In the genomic region with DNA sequence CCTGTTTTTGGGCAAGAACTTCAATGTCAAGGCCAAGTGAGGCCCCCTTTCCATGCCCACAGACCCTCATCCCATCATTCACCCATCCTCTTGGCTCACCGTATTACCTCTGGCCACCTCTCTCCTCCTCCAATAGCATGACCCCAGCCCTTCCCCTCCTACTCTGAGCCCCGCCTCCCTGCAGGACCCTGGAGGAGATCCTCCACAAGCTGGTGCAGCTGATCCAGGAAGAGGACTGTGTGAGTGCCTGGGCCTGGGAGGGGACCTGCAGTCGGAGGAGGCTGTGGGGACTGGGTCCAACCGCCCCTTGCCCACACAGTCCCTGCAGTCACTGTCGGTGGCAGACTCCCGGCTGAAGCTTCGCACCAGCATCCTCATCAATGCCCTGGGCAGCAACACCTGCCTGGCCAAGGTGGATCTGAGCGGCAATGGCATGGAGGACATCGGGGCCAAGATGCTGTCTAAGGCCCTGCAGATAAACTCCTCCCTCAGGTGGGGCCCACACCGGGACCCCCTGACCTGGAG, we compare ENCODE assay signal across 21 cellular contexts. TPM values are rescaled to one million over a fixed set of nuclear protein-coding genes. Genes with fewer than 3 reads are reported as not detected.
A peak's percentile ranks its signal among the peaks of the same experiment; 100 is the strongest.
DNase-seq lines count a peak whose midpoint lies in the region; ATAC-seq and TF ChIP-seq lines count a peak whose summit lies in the region.
"Had no signal": no experiment of that assay in that cellular context is flagged by ENCODE, and none has a peak within 500 bp of the region (broad histone marks: within the 10 kb centered on the region; RNA-seq: fewer than 3 reads in every experiment).

No MANE protein-coding gene starts in this region.

- peaks cover 5% of the 10 kb centered on the region for H3K4me1 Mint-ChIP-seq in activated T-helper 17 cell treated with anti-CD3 and anti-CD28 coated beads, Interleukin-2, amount 50 U/mL, for 72 hours

- no peak overlapping the region for H3K4me3 ChIP-seq in mucosa of descending colon
- H3K4me3 ChIP-seq: coronary artery, left ventricle myocardium inferior, neural progenitor cell, psoas muscle, SJCRH30, thyroid gland had no signal

- no peaks in the 10 kb centered on the region for H3K9me3 Mint-ChIP-seq in activated T-helper 17 cell treated with anti-CD3 and anti-CD28 coated beads, Interleukin-2, amount 50 U/mL, for 72 hours
- H3K9me3 Mint-ChIP-seq: CD4-positive, CD25-positive, alpha-beta regulatory T cell; neural progenitor cell had no signal

- H3K9me3 ChIP-seq in mucosa of descending colon, result no peaks in the 10 kb centered on the region
- H3K9me3 ChIP-seq: left ventricle myocardium inferior, psoas muscle, SJCRH30, thyroid gland had no signal

- H3K4me3 Mint-ChIP-seq in activated T-helper 17 cell treated with anti-CD3 and anti-CD28 coated beads, Interleukin-2, amount 50 U/mL, for 72 hours, result no peak overlapping the region
- H3K4me3 Mint-ChIP-seq: T-helper 17 cell had no signal

- no peaks in the 10 kb centered on the region for H3K27me3 Mint-ChIP-seq in activated T-helper 17 cell treated with anti-CD3 and anti-CD28 coated beads, Interleukin-2, amount 50 U/mL, for 72 hours

- no peak for TF ChIP-seq CTCF in mucosa of descending colon (IDR thresholded peaks at IDR 0.05)

- H3K36me3 Mint-ChIP-seq in activated T-helper 17 cell treated with anti-CD3 and anti-CD28 coated beads, Interleukin-2, amount 50 U/mL, for 72 hours (ENCODE audit: low read depth), result no peaks in the 10 kb centered on the region
- H3K36me3 Mint-ChIP-seq: CD4-positive, CD25-positive, alpha-beta regulatory T cell; neural progenitor cell had no signal

- in situ Hi-C loops in KBM-7 (cut with MboI; ENCODE audit: low pct_unique_long_range_greater_than_20kb, low sequenced_read_pairs), result no loop called here

- H3K27ac Mint-ChIP-seq in activated T-helper 17 cell treated with anti-CD3 and anti-CD28 coated beads, Interleukin-2, amount 50 U/mL, for 72 hours, result peak overlapping the region; percentile 59
- H3K27ac Mint-ChIP-seq: T-helper 17 cell had no signal

- no peak for ATAC-seq in activated T-helper 17 cell treated with anti-CD3 and anti-CD28 coated beads, Interleukin-2, amount 50 U/mL, for 72 hours (replicated peaks)
- ATAC-seq in mucosa of descending colon, result no peak
- ATAC-seq: stimulated activated naive CD8-positive, alpha-beta T cell treated with anti-CD3 and anti-CD28 coated beads, Interleukin-15, Interleukin-2, amounts not matched to agents 100 U/mL and 50 U/mL, for 24 hours had no signal

- peaks cover 9% of the 10 kb centered on the region for H3K4me1 ChIP-seq in mucosa of descending colon (ENCODE audit: low read depth)
- H3K4me1 ChIP-seq: left ventricle myocardium inferior, psoas muscle, thyroid gland had no signal

- intact Hi-C loops in mucosa of descending colon (cut with DNase I, micrococcal nuclease), result loop anchor here (1.0 to 10.0 kb wide), 2 partner anchors 31 to 46 kb away; no protein-coding TSS in a partner anchor

- DNase-seq in ELF-1 (ENCODE audit: low read depth, low spot score) (peak; percentile 24), mucosa of descending colon (peak in 2 of 3 donors; percentile 29 to 44), NCI-H2227 treated with DMSO at 0.1 percent for 48 hours (lab: John Stamatoyannopoulos, UW) (no peak), RKO (ENCODE audit: low spot score) (no peak), KBM-7 (no peak)
- DNase-seq: activated effector memory CD4-positive, alpha-beta T cell treated with anti-CD3 and anti-CD28 coated beads, Interleukin-2, amount 50 U/mL, for 16 hours; NCI-H187; stimulated activated CD4-positive, alpha-beta T cell treated with anti-CD3 and anti-CD28 coated beads, Interleukin-2, amount 100 ng/mL, for 24 hours; stimulated activated naive CD8-positive, alpha-beta T cell treated with anti-CD3 and anti-CD28 coated beads, Interleukin-15, Interleukin-2, amounts not matched to agents 100 U/mL and 50 U/mL, for 24 hours had no signal

- no peaks in the 10 kb centered on the region for H3K36me3 ChIP-seq in mucosa of descending colon (ENCODE audit: low read depth)
- H3K36me3 ChIP-seq: left ventricle myocardium inferior, neural progenitor cell, SJCRH30, thyroid gland had no signal

RNA-seq across cellular contexts. Expression of a gene that starts 7.2 kb away (rescaled TPM):
- total RNA-seq in activated T-helper 17 cell treated with anti-CD3 and anti-CD28 coated beads, Interleukin-2, amount 50 U/mL, for 72 hours, result 1 to 10 TPM; 2.1 to 4.2 TPM
- total RNA-seq in mucosa of descending colon, result 1 to 10 TPM; 1.4 to 2.7 (median 1.5) TPM
- total RNA-seq: bronchial epithelial cell had no signal

RNA-seq across cellular contexts. Expression of a gene that starts 12.3 kb away (rescaled TPM):
- total RNA-seq in activated T-helper 17 cell treated with anti-CD3 and anti-CD28 coated beads, Interleukin-2, amount 50 U/mL, for 72 hours, result not detected
- total RNA-seq in mucosa of descending colon, result 1 to 10 TPM in 1 of 3 donors, under 1 TPM in 1, not detected in 1; 0.14 to 2.2 TPM
- total RNA-seq: bronchial epithelial cell; CD4-positive, CD25-positive, alpha-beta regulatory T cell; HT-29; left ventricle myocardium inferior; psoas muscle; SJCRH30; skeletal muscle tissue; T-helper 17 cell had no signal

RNA-seq across cellular contexts. Expression of a gene that starts 35.1 kb away (rescaled TPM):
- total RNA-seq in activated T-helper 17 cell treated with anti-CD3 and anti-CD28 coated beads, Interleukin-2, amount 50 U/mL, for 72 hours, result 10 to 100 TPM; 31.4 to 57.6 TPM
- total RNA-seq in mucosa of descending colon, result 100 to 1,000 TPM in 2 of 3 donors, 10 to 100 TPM in 1; 64.7 to 150 (median 150) TPM

RNA-seq across cellular contexts. Expression of a gene that starts 55.6 kb away (rescaled TPM):
- 10 to 100 TPM; 72.4 to 94.8 TPM for total RNA-seq in activated T-helper 17 cell treated with anti-CD3 and anti-CD28 coated beads, Interleukin-2, amount 50 U/mL, for 72 hours
- 100 to 1,000 TPM in 1 of 3 donors, 10 to 100 TPM in 2; 65.8 to 101 (median 84.9) TPM for total RNA-seq in mucosa of descending colon

RNA-seq across cellular contexts. Expression of a gene that starts 55.7 kb away (rescaled TPM):
- 1 to 10 TPM; 1.7 to 2.5 TPM for total RNA-seq in activated T-helper 17 cell treated with anti-CD3 and anti-CD28 coated beads, Interleukin-2, amount 50 U/mL, for 72 hours
- 1 to 10 TPM; 2.3 to 4.5 (median 2.8) TPM for total RNA-seq in mucosa of descending colon

Comparison
In these comparisons a context has a peak if more than half of its experiments do, and no peak if none do; other contexts are left out.
1. DNase-seq: peak in ELF-1 (single experiment) and mucosa of descending colon (2 of 3); none in NCI-H2227 treated with DMSO at 0.1 percent for 48 hours (single experiment), RKO (single experiment) and KBM-7 (single experiment).